In the genomic region with DNA sequence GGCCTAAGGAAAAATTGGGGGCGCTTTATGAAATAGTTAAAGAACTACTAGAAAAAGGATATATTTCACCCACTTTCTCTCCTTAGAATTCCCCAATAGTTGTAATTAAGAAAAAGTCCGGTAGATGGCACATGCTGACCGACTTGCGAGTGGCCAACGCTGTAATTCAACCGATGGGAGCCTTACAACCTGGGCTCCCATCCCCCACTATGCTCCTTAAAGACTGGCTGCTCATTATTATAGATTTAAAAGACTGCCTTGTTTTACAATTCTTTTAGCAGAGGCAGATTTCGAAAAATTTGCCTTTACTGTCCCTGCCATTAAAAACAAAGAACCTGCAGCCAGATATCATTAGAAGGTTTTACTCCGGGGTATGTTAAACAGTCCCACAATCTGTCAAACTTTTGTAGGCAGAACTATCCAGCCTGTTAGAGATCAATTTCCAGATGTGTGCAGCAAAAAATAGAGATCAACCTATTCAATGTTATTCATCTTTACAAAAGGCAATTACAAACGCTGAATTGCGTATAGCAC, we compare ENCODE assay signal across 8 cellular contexts. TPM values are rescaled to one million over a fixed set of nuclear protein-coding genes. Genes with fewer than 3 reads are reported as not detected.
DNase-seq lines count a peak whose midpoint lies in the region; ATAC-seq and TF ChIP-seq lines count a peak whose summit lies in the region.

No MANE protein-coding gene starts in this region.

- H2AK9ac ChIP-seq in IMR-90 (replicated peaks; ENCODE audit: low read depth, low read length, poor library complexity): no peak overlapping the region

- peak overlapping the region; percentile 54; the same call in 1 of the 2 replicates for H3K56ac ChIP-seq in IMR-90 (ENCODE audit: extremely low read depth, insufficient read depth, low read length)

- 0% methylated on average over 2 of the region's 10 CpGs; no CpG with 5 or more reads in 1 of the 2 experiments for WGBS in IMR-90 (ENCODE audit: extremely low coverage in 2 of 2, insufficient read length in 1 of 2), 2 experiments
- WGBS in aorta, 2 donors: 16 to 18% methylated on average over 10 of the region's 10 CpGs

- no peaks in the 10 kb centered on the region for H3K36me3 ChIP-seq in IMR-90 (ENCODE audit: control insufficient read depth, insufficient read depth, low read length)
- H3K36me3 ChIP-seq in neural cell (ENCODE audit: insufficient read depth, low read length): no peaks in the 10 kb centered on the region
- no peaks in the 10 kb centered on the region for H3K36me3 ChIP-seq in aorta (ENCODE audit: control insufficient read depth in 1 of 2, insufficient read depth in 2 of 2, low read length in 1 of 2)

- H3K4me2 ChIP-seq in IMR-90 (ENCODE audit: low read depth, low read length) (peak overlapping the region; percentile 69), neural cell (ENCODE audit: low read length) (peak overlapping the region; percentile 93)

- H3K27me3 ChIP-seq in IMR-90 (ENCODE audit: control insufficient read depth, insufficient read depth, low read length) (no peaks in the 10 kb centered on the region), foreskin keratinocyte (no peaks in the 10 kb centered on the region), neural cell (ENCODE audit: insufficient read depth, low read depth, low read length) (peaks cover 3% of the 10 kb centered on the region), aorta (ENCODE audit: control insufficient read depth in 1 of 2, insufficient read depth in 2 of 2, low read length in 1 of 2) (no peaks in the 10 kb centered on the region)

- peak overlapping the region; percentile 33 for H2BK120ac ChIP-seq in IMR-90 (ENCODE audit: low read depth, low read length)

- H2AK5ac ChIP-seq in IMR-90 (ENCODE audit: low read depth, low read length): no peak overlapping the region

- H3K4ac ChIP-seq in IMR-90 (ENCODE audit: low read depth, low read length): peak overlapping the region; percentile 37

- no peak for TF ChIP-seq EP300 in neural cell (conservative IDR thresholded peaks at IDR 0.05; ENCODE audit: poor library complexity, severe bottlenecking)

- H3K27me3 Mint-ChIP-seq in activated T-helper 17 cell treated with anti-CD3 and anti-CD28 coated beads, Interleukin-2, amount 50 U/mL, for 72 hours: no peaks in the 10 kb centered on the region

- DNase-seq in DMS79 treated with DMSO at 0.1 percent for 48 hours (lab: John Stamatoyannopoulos, UW): peak; percentile 59
- DNase-seq in IMR-90: peak; percentile 83
- peak; percentile 68 for DNase-seq in NOMO-1 treated with dmso at 0.1 percent for 144 hours (lab: John Stamatoyannopoulos, UW; ENCODE audit: unreplicated experiment)
- peak in 1 of 2 donors; percentile 67 for DNase-seq in foreskin keratinocyte
- DNase-seq in aorta: peak in 1 of 2 donors; percentile 62

- no peaks in the 10 kb centered on the region for H3K9me3 Mint-ChIP-seq in activated T-helper 17 cell treated with anti-CD3 and anti-CD28 coated beads, Interleukin-2, amount 50 U/mL, for 72 hours

- peak overlapping the region; percentile 19; the same call in 1 of the 2 replicates for H3K18ac ChIP-seq in IMR-90 (ENCODE audit: low read depth, low read length)

- H3K4me1 ChIP-seq in IMR-90 (ENCODE audit: control insufficient read depth, insufficient read depth, low read length) (peaks cover 1% of the 10 kb centered on the region; the same call in 1 of the 2 replicates), foreskin keratinocyte (no peaks in the 10 kb centered on the region), aorta (ENCODE audit: control insufficient read depth in 1 of 2, insufficient read depth in 2 of 2, low read length in 2 of 2) (no peaks in the 10 kb centered on the region)

- H2AFZ ChIP-seq in IMR-90 (replicated peaks; ENCODE audit: low read length, poor library complexity) (peak overlapping the region; percentile 92), neural cell (ENCODE audit: low read depth, low read length) (no peak overlapping the region)

- H3K79me2 ChIP-seq in neural cell (replicated peaks; ENCODE audit: insufficient read depth, low read length): no peaks in the 10 kb centered on the region

- no peak overlapping the region for H2BK20ac ChIP-seq in IMR-90 (ENCODE audit: low read depth, low read length)

- H3K9me3 ChIP-seq in IMR-90 (ENCODE audit: control insufficient read depth, insufficient read depth, low read length) (no peaks in the 10 kb centered on the region), neural cell (ENCODE audit: low read length) (no peaks in the 10 kb centered on the region), aorta (ENCODE audit: control insufficient read depth, low read length) (no peaks in the 10 kb centered on the region)

- H4K20me1 ChIP-seq in IMR-90 (ENCODE audit: insufficient read depth, low read length) (no peaks in the 10 kb centered on the region), neural cell (ENCODE audit: insufficient read depth) (no peaks in the 10 kb centered on the region)

- H3K79me1 ChIP-seq in IMR-90 (ENCODE audit: low read depth in 1 of 2, low read length in 2 of 2): no peaks in the 10 kb centered on the region

- no peak overlapping the region for H4K91ac ChIP-seq in IMR-90 (ENCODE audit: insufficient read depth, low read depth, low read length)

- H3K4me3 Mint-ChIP-seq in activated T-helper 17 cell treated with anti-CD3 and anti-CD28 coated beads, Interleukin-2, amount 50 U/mL, for 72 hours: peak overlapping the region; percentile 94

- peak; percentile 78 for TF ChIP-seq CTCF in IMR-90 (conservative IDR thresholded peaks at IDR 0.05; ENCODE audit: low read depth, low read length)
- TF ChIP-seq CTCF in foreskin keratinocyte (conservative IDR thresholded peaks at IDR 0.05): peak; percentile 92
- TF ChIP-seq CTCF in neural cell (IDR thresholded peaks at IDR 0.05; ENCODE audit: poor library complexity, severe bottlenecking): peak; percentile 84

- no peaks in the 10 kb centered on the region for H3F3A ChIP-seq in neural cell (ENCODE audit: insufficient read depth, low read length, poor library complexity, severe bottlenecking)

- ATAC-seq in GM21526 (IDR thresholded peaks at IDR 0.05; ENCODE audit: low FRiP score, unreplicated experiment) (peak; percentile 66), IMR-90 (ENCODE audit: low read depth) (peak; percentile 88), foreskin keratinocyte (peak; percentile 79), aorta (ENCODE audit: low FRiP score) (peak; percentile 94)
- ATAC-seq in activated T-helper 17 cell treated with anti-CD3 and anti-CD28 coated beads, Interleukin-2, amount 50 U/mL, for 72 hours (replicated peaks): peak; percentile 86

- peak overlapping the region; percentile 8; the same call in 1 of the 2 replicates for H4K5ac ChIP-seq in IMR-90 (ENCODE audit: low read depth, low read length)

- peak overlapping the region; percentile 91 for H2BK5ac ChIP-seq in IMR-90 (ENCODE audit: low read depth, low read length, poor library complexity, severe bottlenecking)

- H3K4me3 ChIP-seq in IMR-90 (ENCODE audit: insufficient read depth, low read depth, low read length) (peak overlapping the region; percentile 66), neural cell (ENCODE audit: low read length) (peak overlapping the region; percentile 67), aorta (ENCODE audit: low read length in 2 of 2) (peak overlapping the region; percentile 75 to 77)

- peaks cover 8% of the 10 kb centered on the region for H3K4me1 Mint-ChIP-seq in activated T-helper 17 cell treated with anti-CD3 and anti-CD28 coated beads, Interleukin-2, amount 50 U/mL, for 72 hours

- TF ChIP-seq POLR2A in IMR-90 (IDR thresholded peaks at IDR 0.05; ENCODE audit: low read depth, low read length): no peak

- BruUV-seq in IMR-90 (replicated peaks; lab: Mats Ljungman, UMichigan): no TSS peak

- H4K8ac ChIP-seq in IMR-90 (ENCODE audit: low read depth in 2 of 2, low read length in 2 of 2): peak overlapping the region; percentile 48 to 66; a peak in 1 of 4 replicates

- H3K9me1 ChIP-seq in IMR-90 (ENCODE audit: insufficient read depth, low read length): no peaks in the 10 kb centered on the region

- H3K27ac Mint-ChIP-seq in activated T-helper 17 cell treated with anti-CD3 and anti-CD28 coated beads, Interleukin-2, amount 50 U/mL, for 72 hours: peak overlapping the region; percentile 90

- no peaks in the 10 kb centered on the region for H3K36me3 Mint-ChIP-seq in activated T-helper 17 cell treated with anti-CD3 and anti-CD28 coated beads, Interleukin-2, amount 50 U/mL, for 72 hours (ENCODE audit: low read depth)

- H3K9me2 ChIP-seq in neural cell (ENCODE audit: insufficient read depth, low read length): no peaks in the 10 kb centered on the region

- TF ChIP-seq RAD21 in IMR-90 (IDR thresholded peaks at IDR 0.05; ENCODE audit: low read length): peak; percentile 83
- peak; percentile 87 for TF ChIP-seq RAD21 in neural cell (conservative IDR thresholded peaks at IDR 0.05)

- intact Hi-C loops in IMR-90 (cut with micrococcal nuclease): loop anchor here (1.0 to 5.0 kb wide), 9 partner anchors 12 to 706 kb away; no protein-coding TSS in a partner anchor
- intact Hi-C loops in aorta (cut with DNase I): loop anchor here in 1 of 2 donors (5.0 to 10.0 kb wide), 2 partner anchors 326 to 708 kb away; no protein-coding TSS in a partner anchor

- POLR2A ChIA-PET in IMR-90 (lab: Charles Lee; ENCODE audit: unreplicated experiment): no interaction called here

- no peak overlapping the region for H3K23ac ChIP-seq in IMR-90 (ENCODE audit: low read depth, low read length)

- CTCF ChIA-PET in IMR-90 (lab: Yijun Ruan, JAX): interaction anchor here (0.7 to 1.4 kb wide), 3 partner anchors 12 to 607 kb away, joined by 3 read pairs; no protein-coding TSS in a partner anchor

- no peak overlapping the region for H3K14ac ChIP-seq in IMR-90 (replicated peaks; ENCODE audit: low read depth, low read length)

- H2BK15ac ChIP-seq in IMR-90 (ENCODE audit: low read depth, low read length): peak overlapping the region; percentile 4; the same call in 1 of the 3 replicates

- H3K9ac ChIP-seq in IMR-90 (ENCODE audit: low read depth, low read length) (peak overlapping the region; percentile 76), neural cell (ENCODE audit: low read length) (peak overlapping the region; percentile 28)

- dilution Hi-C loops in IMR-90 (cut with HindIII; ENCODE audit: low sequenced_read_pairs, unreplicated experiment): no loop called here

- H3K27ac ChIP-seq in IMR-90 (ENCODE audit: insufficient read depth, low read length): peak overlapping the region; percentile 88
- H3K27ac ChIP-seq in foreskin keratinocyte: no peak overlapping the region
- no peak overlapping the region for H3K27ac ChIP-seq in neural cell (ENCODE audit: low read length)
- H3K27ac ChIP-seq in aorta (ENCODE audit: low read depth in 1 of 2, low read length in 2 of 2): peak overlapping the region in 1 of 2 donors; percentile 7

- in situ Hi-C loops in IMR-90 (cut with MboI; ENCODE audit: low sequenced_read_pairs): no loop called here

RNA-seq across cellular contexts. Expression of a gene that starts 58.5 kb away (rescaled TPM):
- not detected in 2 replicates for total RNA-seq in IMR-90 (2012; rRNA removed)
- polyA plus RNA-seq in IMR-90 (2012; rRNA removed): 0.14 and 0.39 TPM in 2 replicates
- polyA plus RNA-seq in IMR-90 (2012; cell fraction: cytosol; rRNA removed): 0.22 TPM in 2 replicates
- 0.82 and 1.1 TPM in 2 replicates for polyA plus RNA-seq in IMR-90 (2012; cell fraction: nucleus; rRNA removed; ENCODE audit: low replicate concordance)
- 1 to 10 TPM; 1.8 to 2.6 TPM for total RNA-seq in activated T-helper 17 cell treated with anti-CD3 and anti-CD28 coated beads, Interleukin-2, amount 50 U/mL, for 72 hours
- total RNA-seq in foreskin keratinocyte: 3.8 and 5.1 TPM in 2 replicates
- 5.5 and 6.7 TPM in 2 replicates for polyA plus RNA-seq in foreskin keratinocyte
- not detected in 2 replicates for polyA plus RNA-seq in neural cell
- 0.58 TPM in 1 of 2 replicates, not detected in the other for polyA minus RNA-seq in neural cell
- total RNA-seq in aorta: under 1 TPM in 1 of 2 donors, not detected in 1; 0.75 TPM
- 1 to 10 TPM in 1 of 2 donors, not detected in 1; 1.1 TPM for polyA plus RNA-seq in aorta
